ENCODE assay signal across 10 cellular contexts in the genomic region with DNA sequence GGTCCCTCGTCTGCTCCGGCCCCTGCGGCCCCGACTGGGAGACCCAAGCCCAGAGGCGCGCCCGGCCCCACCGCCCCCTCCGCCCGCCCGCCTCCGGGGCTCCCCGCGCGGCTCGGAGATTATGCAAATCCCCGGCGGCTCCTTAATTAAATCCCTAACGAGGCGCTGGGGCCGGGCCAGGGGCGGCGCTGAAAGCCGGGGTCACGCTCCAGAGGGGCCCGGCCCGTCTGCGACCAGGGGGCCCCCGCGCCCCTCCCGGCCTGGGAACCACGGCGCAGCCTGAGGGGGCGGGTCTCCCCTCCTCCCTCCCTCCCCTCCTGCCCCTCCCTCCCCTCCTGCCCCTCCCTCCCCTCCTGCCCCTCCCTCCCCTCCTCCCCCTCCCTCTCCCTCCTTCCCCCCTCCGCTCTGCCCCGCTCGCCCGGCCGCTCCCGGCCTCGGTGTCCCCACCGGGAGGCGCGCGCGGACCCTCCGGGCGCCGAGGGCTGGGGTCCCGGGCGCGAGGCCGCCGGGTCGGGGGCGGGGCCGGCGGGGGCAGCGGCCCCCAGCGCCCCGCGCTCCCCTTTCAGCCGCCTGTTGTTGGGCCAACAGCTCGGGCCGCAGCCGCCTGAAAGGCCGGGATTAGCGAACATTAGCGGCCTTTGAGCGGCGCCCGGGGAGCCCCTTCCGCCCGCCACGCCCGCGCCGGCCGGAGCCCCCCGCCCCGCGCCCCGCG. TPM values are rescaled to one million over a fixed set of nuclear protein-coding genes. Genes with fewer than 3 reads are reported as not detected.
DNase-seq lines count a peak whose midpoint lies in the region; ATAC-seq, FAIRE-seq and TF ChIP-seq lines count a peak whose summit lies in the region.
"Had no signal": no experiment of that assay in that cellular context is flagged by ENCODE, and none has a peak within 500 bp of the region (broad histone marks: within the 10 kb centered on the region; RNA-seq: fewer than 3 reads in every experiment).

No MANE protein-coding gene starts in this region.

- FAIRE-seq in HTR-8/SVneo (lab: Jason Lieb, UNC) = peak; percentile 16
- FAIRE-seq in bronchial epithelial cell (lab: Jason Lieb, UNC) = no peak

- no peak overlapping the region for H3K4me3 Mint-ChIP-seq in activated T-helper 2 cell treated with anti-CD3 and anti-CD28 coated beads, Interferon-gamma antibody, Interleukin-2, Interleukin-4, amounts not matched to agents 10 μg/mL and 5 μg/mL and 100 μg/mL, durations not matched to agents 14 hours and 24 hours and 36 hours (ENCODE audit: low read depth)

- H3K27ac ChIP-seq in lower lobe of right lung = peak overlapping the region; percentile 80

- TF ChIP-seq CTCF in bronchial epithelial cell (IDR thresholded peaks at IDR 0.05; ENCODE audit: insufficient read depth, low read length, severe bottlenecking) (no peak), lower lobe of right lung (IDR thresholded peaks at IDR 0.05) (no peak)

- H3K4me3 ChIP-seq in bronchial epithelial cell (ENCODE audit: low read depth, low read length) (peak overlapping the region; percentile 36), lower lobe of right lung (peak overlapping the region; percentile 51)

- H3K36me3 ChIP-seq in bronchial epithelial cell (ENCODE audit: control insufficient read depth, insufficient read depth, low read length) (no peaks in the 10 kb centered on the region), lower lobe of right lung (no peaks in the 10 kb centered on the region)

- H3K9me3 Mint-ChIP-seq in activated T-helper 2 cell treated with anti-CD3 and anti-CD28 coated beads, Interferon-gamma antibody, Interleukin-2, Interleukin-4, amounts not matched to agents 10 μg/mL and 5 μg/mL and 100 μg/mL, durations not matched to agents 14 hours and 24 hours and 36 hours = no peaks in the 10 kb centered on the region

- peaks cover 28% of the 10 kb centered on the region for H3K27me3 Mint-ChIP-seq in activated T-helper 2 cell treated with anti-CD3 and anti-CD28 coated beads, Interferon-gamma antibody, Interleukin-2, Interleukin-4, amounts not matched to agents 10 μg/mL and 5 μg/mL and 100 μg/mL, durations not matched to agents 14 hours and 24 hours and 36 hours (ENCODE audit: low read depth)

- H3K4me1 Mint-ChIP-seq in activated T-helper 2 cell treated with anti-CD3 and anti-CD28 coated beads, Interferon-gamma antibody, Interleukin-2, Interleukin-4, amounts not matched to agents 10 μg/mL and 5 μg/mL and 100 μg/mL, durations not matched to agents 14 hours and 24 hours and 36 hours (ENCODE audit: low read depth) = no peaks in the 10 kb centered on the region

- ATAC-seq in lower lobe of right lung (peak; percentile 10 to 16), GM19351 (IDR thresholded peaks at IDR 0.05; ENCODE audit: unreplicated experiment) (no peak)

- no peaks in the 10 kb centered on the region for H3K9me3 ChIP-seq in lower lobe of right lung

- H3K27ac Mint-ChIP-seq in activated T-helper 2 cell treated with anti-CD3 and anti-CD28 coated beads, Interferon-gamma antibody, Interleukin-2, Interleukin-4, amounts not matched to agents 10 μg/mL and 5 μg/mL and 100 μg/mL, durations not matched to agents 14 hours and 24 hours and 36 hours = no peak overlapping the region

- DNase-seq in 8988T (peak; percentile 93), HTR-8/SVneo (ENCODE audit: insufficient read length, low spot score) (no peak), bronchial epithelial cell (ENCODE audit: low read depth) (no peak), lower lobe of right lung (no peak), occipital lobe (lab: John Stamatoyannopoulos, UW) (no peak), NK-92 (lab: John Stamatoyannopoulos, UW; ENCODE audit: unreplicated experiment) (no peak)
- no peak for DNase-seq in activated T-helper 2 cell treated with anti-CD3 and anti-CD28 coated beads, Interferon-gamma antibody, Interleukin-2, Interleukin-4, amounts not matched to agents 10 μg/mL and 5 μg/mL and 100 μg/mL, durations not matched to agents 14 hours and 24 hours and 36 hours (ENCODE audit: low spot score)
- DNase-seq: central memory CD4-positive, alpha-beta T cell; DND-41 had no signal

- intact Hi-C loops in lower lobe of right lung (cut with DNase I) = no loop called here
- intact Hi-C loops in activated T-helper 2 cell treated with anti-CD3 and anti-CD28 coated beads, Interferon-gamma antibody, Interleukin-2, Interleukin-4, amounts not matched to agents 10 μg/mL and 5 μg/mL and 100 μg/mL, durations not matched to agents 14 hours and 24 hours and 36 hours (cut with micrococcal nuclease) = no loop called here

- H3K27me3 ChIP-seq in bronchial epithelial cell (ENCODE audit: control insufficient read depth, insufficient read depth, low read length) (no peaks in the 10 kb centered on the region), lower lobe of right lung (ENCODE audit: low read depth) (peaks cover 33% of the 10 kb centered on the region)

- no peaks in the 10 kb centered on the region for H3K36me3 Mint-ChIP-seq in activated T-helper 2 cell treated with anti-CD3 and anti-CD28 coated beads, Interferon-gamma antibody, Interleukin-2, Interleukin-4, amounts not matched to agents 10 μg/mL and 5 μg/mL and 100 μg/mL, durations not matched to agents 14 hours and 24 hours and 36 hours (ENCODE audit: low read depth)

- peaks cover 51% of the 10 kb centered on the region for H3K4me1 ChIP-seq in lower lobe of right lung

RNA-seq across cellular contexts. Expression of a gene that starts 25.9 kb away (rescaled TPM):
- total RNA-seq in bronchial epithelial cell = 29.0 and 133 TPM in 2 replicates
- total RNA-seq in lower lobe of right lung = 34.2 TPM
- 14.7 TPM for total RNA-seq in occipital lobe
- total RNA-seq in activated T-helper 2 cell treated with anti-CD3 and anti-CD28 coated beads, Interferon-gamma antibody, Interleukin-2, Interleukin-4, amounts not matched to agents 10 μg/mL and 5 μg/mL and 100 μg/mL, durations not matched to agents 14 hours and 24 hours and 36 hours = 0.67 and 0.80 TPM in 2 replicates

RNA-seq across cellular contexts. Expression of a gene that starts 45.9 kb away (rescaled TPM):
- total RNA-seq in bronchial epithelial cell (1.2 and 3.4 TPM in 2 replicates), lower lobe of right lung (19.3 TPM), occipital lobe (1.6 TPM)
- total RNA-seq in activated T-helper 2 cell treated with anti-CD3 and anti-CD28 coated beads, Interferon-gamma antibody, Interleukin-2, Interleukin-4, amounts not matched to agents 10 μg/mL and 5 μg/mL and 100 μg/mL, durations not matched to agents 14 hours and 24 hours and 36 hours = 137 and 141 TPM in 2 replicates

RNA-seq across cellular contexts. Expression of a gene that starts 46.1 kb away (rescaled TPM):
- total RNA-seq in bronchial epithelial cell = 20.0 and 34.4 TPM in 2 replicates
- 30.9 TPM for total RNA-seq in lower lobe of right lung
- 12.8 TPM for total RNA-seq in occipital lobe
- 23.5 and 27.1 TPM in 2 replicates for total RNA-seq in activated T-helper 2 cell treated with anti-CD3 and anti-CD28 coated beads, Interferon-gamma antibody, Interleukin-2, Interleukin-4, amounts not matched to agents 10 μg/mL and 5 μg/mL and 100 μg/mL, durations not matched to agents 14 hours and 24 hours and 36 hours

RNA-seq across cellular contexts. Expression of a gene that starts 55.1 kb away (rescaled TPM):
- total RNA-seq in bronchial epithelial cell (55.6 and 62.9 TPM in 2 replicates), lower lobe of right lung (31.6 TPM), occipital lobe (48.8 TPM)
- total RNA-seq in activated T-helper 2 cell treated with anti-CD3 and anti-CD28 coated beads, Interferon-gamma antibody, Interleukin-2, Interleukin-4, amounts not matched to agents 10 μg/mL and 5 μg/mL and 100 μg/mL, durations not matched to agents 14 hours and 24 hours and 36 hours = 125 and 127 TPM in 2 replicates
